Comparison of ENCODE assay signal across 13 cellular contexts in the genomic region with DNA sequence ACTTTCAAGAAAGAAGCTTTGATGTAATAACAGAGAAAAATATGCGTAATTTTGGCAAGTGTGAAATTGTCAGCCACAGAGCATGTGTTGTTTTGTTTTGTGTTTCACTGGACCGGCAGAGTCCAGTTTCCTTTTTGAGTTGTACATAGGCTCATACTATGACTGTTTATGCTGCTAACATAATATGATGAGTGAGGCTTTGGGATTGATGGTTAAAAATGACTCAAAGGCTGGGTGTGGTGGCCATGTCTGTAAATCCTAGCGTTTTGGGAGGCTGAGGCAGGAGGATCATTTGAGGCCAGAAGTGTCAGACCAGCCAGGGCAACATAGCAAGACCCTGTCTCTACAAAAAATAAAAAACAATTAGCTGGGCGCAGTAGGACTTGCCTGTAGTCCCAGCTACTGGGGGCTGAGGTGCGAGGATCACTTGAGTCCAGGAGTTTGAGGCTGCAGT.
A peak's percentile ranks its signal among the peaks of the same experiment; 100 is the strongest.
DNase-seq lines count a peak whose midpoint lies in the region; ATAC-seq and TF ChIP-seq lines count a peak whose summit lies in the region.
"Had no signal": no experiment of that assay in that cellular context is flagged by ENCODE, and none has a peak within 500 bp of the region (broad histone marks: within the 10 kb centered on the region; RNA-seq: fewer than 3 reads in every experiment).

No MANE protein-coding gene starts in this region.

- no peak for TF ChIP-seq RAD21 in liver (IDR thresholded peaks at IDR 0.05)

- ATAC-seq in activated T-helper 17 cell treated with anti-CD3 and anti-CD28 coated beads, Interleukin-2, amount 50 U/mL, for 72 hours (replicated peaks): peak; percentile 64
- ATAC-seq in GM21529 (IDR thresholded peaks at IDR 0.05; ENCODE audit: unreplicated experiment): no peak
- ATAC-seq: GM23338 had no signal

- no peak overlapping the region for H3K4me3 ChIP-seq in liver (ENCODE audit: low read depth in 1 of 3, low read length in 3 of 3)
- H3K4me3 ChIP-seq: adrenal gland, GM23338 had no signal

- no peak overlapping the region for H3K4me3 Mint-ChIP-seq in activated T-helper 17 cell treated with anti-CD3 and anti-CD28 coated beads, Interleukin-2, amount 50 U/mL, for 72 hours
- no peak overlapping the region for H3K4me3 Mint-ChIP-seq in type B pancreatic cell
- H3K4me3 Mint-ChIP-seq: GM23338 had no signal

- H3K4me1 ChIP-seq in liver (ENCODE audit: control insufficient read depth in 4 of 4, insufficient read depth in 4 of 4, low read length in 3 of 4): peaks cover 6 to 23% (median 10%) of the 10 kb centered on the region in 4 donors

- WGBS in liver: 89% methylated on average over 5 of the region's 5 CpGs

- DNase-seq in stimulated activated CD4-positive, alpha-beta T cell treated with anti-CD3 and anti-CD28 coated beads, Interleukin-15, amount 100 ng/mL, for 24 hours: peak; percentile 9
- no peak for DNase-seq in stimulated activated CD4-positive, alpha-beta T cell treated with anti-CD3 and anti-CD28 coated beads, Interleukin-1b, Interleukin-23, amount 100 ng/mL, for 48 hours
- DNase-seq in type B pancreatic cell (ENCODE audit: extremely low spot score, unreplicated experiment) (no peak), NCI-H510A (lab: John Stamatoyannopoulos, UW) (no peak), anterior cingulate cortex (lab: John Stamatoyannopoulos, UW) (no peak)
- DNase-seq: adrenal gland; Karpas-422; NCI-H1930; stimulated activated CD8-positive, alpha-beta memory T cell treated with anti-CD3 and anti-CD28 coated beads, Interleukin-4, amount 100 ng/mL, for 48 hours had no signal

- H3K9me3 Mint-ChIP-seq in activated T-helper 17 cell treated with anti-CD3 and anti-CD28 coated beads, Interleukin-2, amount 50 U/mL, for 72 hours: no peaks in the 10 kb centered on the region
- no peaks in the 10 kb centered on the region for H3K9me3 Mint-ChIP-seq in type B pancreatic cell
- H3K9me3 Mint-ChIP-seq: GM23338 had no signal

- no peak for TF ChIP-seq CTCF in liver (IDR thresholded peaks at IDR 0.05; ENCODE audit: low read depth, low read length, missing input control)
- no peak for TF ChIP-seq CTCF in type B pancreatic cell (conservative IDR thresholded peaks at IDR 0.05)

- no peak overlapping the region for H3K9ac ChIP-seq in liver (ENCODE audit: low read depth in 1 of 2, low read length in 2 of 2)

- H3K36me3 ChIP-seq in liver (ENCODE audit: control insufficient read depth in 4 of 4, insufficient read depth in 3 of 4, low read depth in 1 of 4, low read length in 3 of 4): no peaks in the 10 kb centered on the region
- H3K36me3 ChIP-seq: adrenal gland had no signal

- no peaks in the 10 kb centered on the region for H3K36me3 Mint-ChIP-seq in activated T-helper 17 cell treated with anti-CD3 and anti-CD28 coated beads, Interleukin-2, amount 50 U/mL, for 72 hours (ENCODE audit: low read depth)
- peaks cover 3% of the 10 kb centered on the region for H3K36me3 Mint-ChIP-seq in type B pancreatic cell

- peaks cover 11% of the 10 kb centered on the region for H3K4me1 Mint-ChIP-seq in activated T-helper 17 cell treated with anti-CD3 and anti-CD28 coated beads, Interleukin-2, amount 50 U/mL, for 72 hours
- H3K4me1 Mint-ChIP-seq in type B pancreatic cell (ENCODE audit: unreplicated experiment): peaks cover 6% of the 10 kb centered on the region

- no peaks in the 10 kb centered on the region for H3K27me3 Mint-ChIP-seq in activated T-helper 17 cell treated with anti-CD3 and anti-CD28 coated beads, Interleukin-2, amount 50 U/mL, for 72 hours
- H3K27me3 Mint-ChIP-seq in type B pancreatic cell: no peaks in the 10 kb centered on the region

- H3K9me3 ChIP-seq in liver (ENCODE audit: control insufficient read depth in 4 of 4, low read length in 3 of 4): no peaks in the 10 kb centered on the region
- H3K9me3 ChIP-seq: adrenal gland had no signal

- peak overlapping the region; percentile 72 for H3K27ac Mint-ChIP-seq in activated T-helper 17 cell treated with anti-CD3 and anti-CD28 coated beads, Interleukin-2, amount 50 U/mL, for 72 hours
- H3K27ac Mint-ChIP-seq in type B pancreatic cell: no peak overlapping the region
- H3K27ac Mint-ChIP-seq: GM23338 had no signal

- no peaks in the 10 kb centered on the region for H3K27me3 ChIP-seq in liver (ENCODE audit: control insufficient read depth in 4 of 4, insufficient read depth in 4 of 4, low read length in 3 of 4)
- H3K27me3 ChIP-seq: adrenal gland had no signal

- H3K27ac ChIP-seq in liver (ENCODE audit: low read depth in 1 of 2, low read length in 2 of 2): peak overlapping the region; percentile 58 to 66
- H3K27ac ChIP-seq: adrenal gland had no signal

TF ChIP-seq in liver, 16 proteins besides CTCF, POLR2A, EP300 and RAD21:
- TF ChIP-seq JUND (IDR thresholded peaks at IDR 0.05) (no peak), FOXA1 (IDR thresholded peaks at IDR 0.05) (no peak), NR2F2 (IDR thresholded peaks at IDR 0.05) (no peak), RXRA (IDR thresholded peaks at IDR 0.05) (no peak), SP1 (IDR thresholded peaks at IDR 0.05) (no peak), TAF1 (conservative IDR thresholded peaks at IDR 0.05) (no peak), EGR1 (IDR thresholded peaks at IDR 0.05; ENCODE audit: low read depth in 2 of 2) (no peak), HNF4A (conservative IDR thresholded peaks at IDR 0.05) (no peak), FOXA2 (IDR thresholded peaks at IDR 0.05) (no peak), HNF4G (IDR thresholded peaks at IDR 0.05) (no peak), GABPA (IDR thresholded peaks at IDR 0.05 in 1 of 2, conservative IDR thresholded peaks at IDR 0.05 in 1 of 2) (no peak), YY1 (IDR thresholded peaks at IDR 0.05) (no peak)
- TF ChIP-seq, protein P1, sequence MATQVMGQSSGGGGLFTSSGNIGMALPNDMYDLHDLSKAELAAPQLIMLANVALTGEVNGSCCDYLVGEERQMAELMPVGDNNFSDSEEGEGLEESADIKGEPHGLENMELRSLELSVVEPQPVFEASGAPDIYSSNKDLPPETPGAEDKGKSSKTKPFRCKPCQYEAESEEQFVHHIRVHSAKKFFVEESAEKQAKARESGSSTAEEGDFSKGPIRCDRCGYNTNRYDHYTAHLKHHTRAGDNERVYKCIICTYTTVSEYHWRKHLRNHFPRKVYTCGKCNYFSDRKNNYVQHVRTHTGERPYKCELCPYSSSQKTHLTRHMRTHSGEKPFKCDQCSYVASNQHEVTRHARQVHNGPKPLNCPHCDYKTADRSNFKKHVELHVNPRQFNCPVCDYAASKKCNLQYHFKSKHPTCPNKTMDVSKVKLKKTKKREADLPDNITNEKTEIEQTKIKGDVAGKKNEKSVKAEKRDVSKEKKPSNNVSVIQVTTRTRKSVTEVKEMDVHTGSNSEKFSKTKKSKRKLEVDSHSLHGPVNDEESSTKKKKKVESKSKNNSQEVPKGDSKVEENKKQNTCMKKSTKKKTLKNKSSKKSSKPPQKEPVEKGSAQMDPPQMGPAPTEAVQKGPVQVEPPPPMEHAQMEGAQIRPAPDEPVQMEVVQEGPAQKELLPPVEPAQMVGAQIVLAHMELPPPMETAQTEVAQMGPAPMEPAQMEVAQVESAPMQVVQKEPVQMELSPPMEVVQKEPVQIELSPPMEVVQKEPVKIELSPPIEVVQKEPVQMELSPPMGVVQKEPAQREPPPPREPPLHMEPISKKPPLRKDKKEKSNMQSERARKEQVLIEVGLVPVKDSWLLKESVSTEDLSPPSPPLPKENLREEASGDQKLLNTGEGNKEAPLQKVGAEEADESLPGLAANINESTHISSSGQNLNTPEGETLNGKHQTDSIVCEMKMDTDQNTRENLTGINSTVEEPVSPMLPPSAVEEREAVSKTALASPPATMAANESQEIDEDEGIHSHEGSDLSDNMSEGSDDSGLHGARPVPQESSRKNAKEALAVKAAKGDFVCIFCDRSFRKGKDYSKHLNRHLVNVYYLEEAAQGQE (IDR thresholded peaks at IDR 0.05): no peak
- TF ChIP-seq, protein P2, sequence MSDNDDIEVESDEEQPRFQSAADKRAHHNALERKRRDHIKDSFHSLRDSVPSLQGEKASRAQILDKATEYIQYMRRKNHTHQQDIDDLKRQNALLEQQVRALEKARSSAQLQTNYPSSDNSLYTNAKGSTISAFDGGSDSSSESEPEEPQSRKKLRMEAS (IDR thresholded peaks at IDR 0.05): no peak
- TF ChIP-seq, protein P3, sequence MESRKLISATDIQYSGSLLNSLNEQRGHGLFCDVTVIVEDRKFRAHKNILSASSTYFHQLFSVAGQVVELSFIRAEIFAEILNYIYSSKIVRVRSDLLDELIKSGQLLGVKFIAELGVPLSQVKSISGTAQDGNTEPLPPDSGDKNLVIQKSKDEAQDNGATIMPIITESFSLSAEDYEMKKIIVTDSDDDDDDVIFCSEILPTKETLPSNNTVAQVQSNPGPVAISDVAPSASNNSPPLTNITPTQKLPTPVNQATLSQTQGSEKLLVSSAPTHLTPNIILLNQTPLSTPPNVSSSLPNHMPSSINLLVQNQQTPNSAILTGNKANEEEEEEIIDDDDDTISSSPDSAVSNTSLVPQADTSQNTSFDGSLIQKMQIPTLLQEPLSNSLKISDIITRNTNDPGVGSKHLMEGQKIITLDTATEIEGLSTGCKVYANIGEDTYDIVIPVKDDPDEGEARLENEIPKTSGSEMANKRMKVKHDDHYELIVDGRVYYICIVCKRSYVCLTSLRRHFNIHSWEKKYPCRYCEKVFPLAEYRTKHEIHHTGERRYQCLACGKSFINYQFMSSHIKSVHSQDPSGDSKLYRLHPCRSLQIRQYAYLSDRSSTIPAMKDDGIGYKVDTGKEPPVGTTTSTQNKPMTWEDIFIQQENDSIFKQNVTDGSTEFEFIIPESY (IDR thresholded peaks at IDR 0.05): no peak
- TF ChIP-seq, protein P4, sequence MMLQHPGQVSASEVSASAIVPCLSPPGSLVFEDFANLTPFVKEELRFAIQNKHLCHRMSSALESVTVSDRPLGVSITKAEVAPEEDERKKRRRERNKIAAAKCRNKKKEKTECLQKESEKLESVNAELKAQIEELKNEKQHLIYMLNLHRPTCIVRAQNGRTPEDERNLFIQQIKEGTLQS (IDR thresholded peaks at IDR 0.05): no peak
